28 cellular contexts compared by ENCODE assay signal in the genomic region with DNA sequence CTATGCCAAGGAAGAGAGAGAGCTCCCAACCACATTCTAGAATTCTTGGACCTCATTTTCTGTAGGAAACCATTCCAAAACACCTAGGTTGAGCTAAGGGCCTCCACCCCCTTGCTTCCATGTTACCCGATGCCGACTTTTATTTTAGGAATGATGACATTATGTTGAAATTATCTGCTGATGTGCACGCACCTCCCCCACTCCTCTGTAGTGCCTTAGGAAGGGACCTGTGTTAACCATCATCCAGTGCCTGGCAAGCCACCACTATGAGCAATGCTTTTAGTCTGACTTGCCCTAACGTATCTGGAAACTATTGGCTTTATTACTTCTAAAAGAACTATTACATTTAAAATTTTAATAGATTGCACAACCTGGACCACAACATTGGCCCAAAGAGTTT. TPM values are rescaled to one million over a fixed set of nuclear protein-coding genes. Genes with fewer than 3 reads are reported as not detected.
DNase-seq lines count a peak whose midpoint lies in the region; ATAC-seq and TF ChIP-seq lines count a peak whose summit lies in the region.
"Had no signal": no experiment of that assay in that cellular context is flagged by ENCODE, and none has a peak within 500 bp of the region (broad histone marks: within the 10 kb centered on the region; RNA-seq: fewer than 3 reads in every experiment).

No MANE protein-coding gene starts in this region.

- H3K36me3 ChIP-seq in WERI-Rb-1 = peaks cover 83% of the 10 kb centered on the region
- H3K36me3 ChIP-seq in colonic mucosa = no peaks in the 10 kb centered on the region

- no peak overlapping the region for H3K9ac ChIP-seq in colonic mucosa (ENCODE audit: low read depth in 2 of 2, low read length in 2 of 2)
- H3K9ac ChIP-seq: BLaER1 treated with 17β-estradiol and CSF1 and Interleukin-3, amounts not matched to agents 10 nM and 100 nM had no signal

- H3K4me1 ChIP-seq in colonic mucosa = no peaks in the 10 kb centered on the region
- H3K4me1 ChIP-seq: A549; BLaER1 treated with 17β-estradiol and CSF1 and Interleukin-3, amounts not matched to agents 10 nM and 100 nM; thyroid gland had no signal

- intact Hi-C loops in left ventricle myocardium superior (cut with micrococcal nuclease) = no loop called here
- intact Hi-C loops in cardiac septum (cut with DNase I) = no loop called here
- intact Hi-C loops in colonic mucosa (cut with DNase I) = no loop called here

- H3K27ac ChIP-seq in WERI-Rb-1 = no peak overlapping the region
- H3K27ac ChIP-seq in colonic mucosa = no peak overlapping the region
- H3K27ac ChIP-seq: A549; BLaER1 treated with 17β-estradiol and CSF1 and Interleukin-3, amounts not matched to agents 10 nM and 100 nM; SK-N-MC; skin epidermis; thyroid gland had no signal

- DNase-seq in left ventricle myocardium superior (no peak), cardiac septum (ENCODE audit: low spot score) (no peak), epithelial cell of esophagus (ENCODE audit: low read depth) (peak; percentile 40), iris pigment epithelial cell (ENCODE audit: low read depth) (peak; percentile 20), WERI-Rb-1 (no peak), colonic mucosa (no peak), HT-29 (ENCODE audit: low spot score) (no peak)
- DNase-seq: activated CD4-positive, alpha-beta T cell treated with anti-CD3 and anti-CD28 coated beads for 36 hours; activated CD8-positive, alpha-beta T cell treated with anti-CD3 and anti-CD28 coated beads, Interleukin-2, amount 10 ng/mL, durations not matched to agents 7 days and 5 days; activated effector memory CD4-positive, alpha-beta T cell treated with Interleukin-2 at 50 U/mL for 16 hours; anterior cingulate cortex; caudate nucleus; COR-L47; dermis blood vessel endothelial cell; foreskin melanocyte; KG1; left cardiac atrium; NCI-H1436; NCI-H2107; NCI-H82; stimulated activated naive CD8-positive, alpha-beta T cell treated with anti-CD3 and anti-CD28 coated beads, Interleukin-15, amount 100 ng/mL, for 72 hours; T-helper 17 cell; thyroid gland had no signal

- ATAC-seq in left ventricle myocardium superior = peak; percentile 62
- no peak for ATAC-seq in HG03135 (IDR thresholded peaks at IDR 0.05; ENCODE audit: unreplicated experiment)
- ATAC-seq: A549; activated CD4-positive, alpha-beta T cell treated with anti-CD3 and anti-CD28 coated beads for 36 hours; activated CD8-positive, alpha-beta T cell treated with anti-CD3 and anti-CD28 coated beads, Interleukin-2, amount 10 ng/mL, durations not matched to agents 7 days and 5 days; left cardiac atrium; stimulated activated naive CD8-positive, alpha-beta T cell treated with anti-CD3 and anti-CD28 coated beads, Interleukin-15, amount 100 ng/mL, for 72 hours; T-helper 17 cell had no signal

- H3K9me3 ChIP-seq in WERI-Rb-1 (ENCODE audit: severe bottlenecking) = no peaks in the 10 kb centered on the region
- no peaks in the 10 kb centered on the region for H3K9me3 ChIP-seq in colonic mucosa
- H3K9me3 ChIP-seq: A549; BLaER1 treated with 17β-estradiol and CSF1 and Interleukin-3, amounts not matched to agents 10 nM and 100 nM; thyroid gland had no signal

- TF ChIP-seq CTCF in epithelial cell of esophagus (IDR thresholded peaks at IDR 0.05; ENCODE audit: insufficient read depth, low read depth, low read length, missing control alignments) (no peak), WERI-Rb-1 (IDR thresholded peaks at IDR 0.05; ENCODE audit: low read depth, low read length) (no peak), colonic mucosa (IDR thresholded peaks at IDR 0.05) (no peak)

- no peaks in the 10 kb centered on the region for H3K27me3 ChIP-seq in WERI-Rb-1 (ENCODE audit: insufficient read depth, low read depth, severe bottlenecking)
- H3K27me3 ChIP-seq in colonic mucosa = no peaks in the 10 kb centered on the region
- H3K27me3 ChIP-seq: BLaER1 treated with 17β-estradiol and CSF1 and Interleukin-3, amounts not matched to agents 10 nM and 100 nM; thyroid gland had no signal

- no peak overlapping the region for H3K4me3 ChIP-seq in epithelial cell of esophagus (ENCODE audit: low read length)
- no peak overlapping the region for H3K4me3 ChIP-seq in WERI-Rb-1 (ENCODE audit: low read depth, low read length)
- no peak overlapping the region for H3K4me3 ChIP-seq in colonic mucosa
- H3K4me3 ChIP-seq: A549; BLaER1 treated with 17β-estradiol and CSF1 and Interleukin-3, amounts not matched to agents 10 nM and 100 nM; SK-N-MC; skin epidermis; thyroid gland had no signal

RNA-seq across cellular contexts. Expression of a gene that starts 42.1 kb away (rescaled TPM):
- total RNA-seq in left ventricle myocardium superior (9.7 TPM), cardiac septum (17.5 TPM), colonic mucosa (10 to 100 TPM; 12.9 to 45.0 TPM)
- total RNA-seq in HT-29 (2014; rRNA removed; shearing (Covaris generic)) = 57.0 and 66.3 TPM in 2 replicates

RNA-seq across cellular contexts. Expression of a gene that starts 42.8 kb away (rescaled TPM):
- total RNA-seq in left ventricle myocardium superior (41.9 TPM), cardiac septum (39.5 TPM), colonic mucosa (10 to 100 TPM; 41.4 to 47.4 TPM)
- total RNA-seq in HT-29 (2014; rRNA removed; shearing (Covaris generic)) = 39.2 and 45.1 TPM in 2 replicates

Comparison
In these comparisons a context has a peak if more than half of its experiments do, and no peak if none do; other contexts are left out.
1. DNase-seq: peak in epithelial cell of esophagus (single experiment) and iris pigment epithelial cell (single experiment); none in left ventricle myocardium superior (single experiment), cardiac septum (single experiment), WERI-Rb-1 (single experiment), colonic mucosa (single experiment) and HT-29 (single experiment).